Comparison of ENCODE assay signal across 18 cellular contexts in the genomic region with DNA sequence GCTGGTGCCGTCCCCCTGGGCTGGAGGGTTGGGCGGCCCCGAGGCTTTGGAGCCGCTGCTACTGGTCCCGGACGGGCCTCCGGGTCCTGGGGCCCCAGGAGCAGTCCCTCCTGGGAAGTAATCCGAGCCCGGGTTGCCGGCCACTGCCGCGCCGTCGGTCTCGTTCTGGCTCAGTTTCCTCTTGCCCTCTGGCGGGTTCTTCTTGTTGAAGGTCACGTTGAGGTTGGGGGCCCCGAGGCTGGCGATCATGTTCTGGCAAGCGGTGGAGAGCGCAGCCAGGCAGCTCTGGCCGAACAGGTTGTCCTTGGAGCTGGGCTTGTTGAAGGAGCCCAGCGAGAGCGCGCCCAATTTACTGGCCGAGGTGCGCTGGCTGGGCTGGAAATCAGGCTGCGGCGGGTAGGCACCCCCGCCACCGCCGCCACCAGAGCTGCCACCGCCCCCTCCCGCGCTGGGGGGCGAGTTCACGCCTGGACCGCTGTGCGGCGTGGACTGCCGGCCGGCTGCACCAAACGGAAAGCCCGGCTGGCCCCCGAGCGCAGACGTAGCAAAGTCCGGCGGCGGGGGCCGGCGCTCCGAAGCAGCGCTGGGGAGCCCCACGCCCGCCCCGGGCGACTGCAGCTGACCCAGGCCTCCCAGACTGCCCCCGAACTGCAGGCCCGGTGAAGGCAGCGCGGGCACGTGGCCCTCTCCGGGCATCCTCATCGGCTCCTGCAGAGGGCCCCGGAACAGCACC. TPM values are rescaled to one million over a fixed set of nuclear protein-coding genes. Genes with fewer than 3 reads are reported as not detected.
DNase-seq lines count a peak whose midpoint lies in the region; TF ChIP-seq lines count a peak whose summit lies in the region.
"Had no signal": no experiment of that assay in that cellular context is flagged by ENCODE, and none has a peak within 500 bp of the region (broad histone marks: within the 10 kb centered on the region; RNA-seq: fewer than 3 reads in every experiment).

No MANE protein-coding gene starts in this region.

- H3K27me3 Mint-ChIP-seq in activated CD4-positive, alpha-beta T cell treated with anti-CD3 and anti-CD28 coated beads, Interleukin-2, amount 10 ng/mL, durations not matched to agents 7 days and 5 days: peaks cover 11% of the 10 kb centered on the region
- peaks cover 0 to 3% of the 10 kb centered on the region in 2 donors for H3K27me3 Mint-ChIP-seq in CD4-positive, alpha-beta memory T cell

- no peaks in the 10 kb centered on the region for H3K36me3 Mint-ChIP-seq in activated CD4-positive, alpha-beta T cell treated with anti-CD3 and anti-CD28 coated beads, Interleukin-2, amount 10 ng/mL, durations not matched to agents 7 days and 5 days (ENCODE audit: low read depth)
- H3K36me3 Mint-ChIP-seq in CD4-positive, alpha-beta memory T cell: no peaks in the 10 kb centered on the region

- H3K27ac ChIP-seq in HUES6 (ENCODE audit: low read depth, low read length) (no peak overlapping the region), coronary artery (peak overlapping the region; percentile 94 to 98), sigmoid colon (peak overlapping the region; percentile 75 to 93 (median 85))
- no peak overlapping the region for H3K27ac ChIP-seq in CD4-positive, alpha-beta memory T cell (ENCODE audit: low read depth, low read length)
- H3K27ac ChIP-seq: body of pancreas, pancreas, Peyer's patch, VCaP had no signal

- no peak overlapping the region for H3K27ac Mint-ChIP-seq in activated CD4-positive, alpha-beta T cell treated with anti-CD3 and anti-CD28 coated beads, Interleukin-2, amount 10 ng/mL, durations not matched to agents 7 days and 5 days
- H3K27ac Mint-ChIP-seq in CD4-positive, alpha-beta memory T cell: no peak overlapping the region
- H3K27ac Mint-ChIP-seq: stimulated activated naive CD8-positive, alpha-beta T cell treated with anti-CD3 and anti-CD28 coated beads, Interleukin-15, Interleukin-2, amounts not matched to agents 100 ng/mL and 50 ng/mL, for 24 hours had no signal

- H3K36me3 ChIP-seq in HUES6 (ENCODE audit: control insufficient read depth, insufficient read depth, low read length): peaks cover 3% of the 10 kb centered on the region; the same call in 1 of the 2 replicates
- H3K36me3 ChIP-seq in iPS-15b (ENCODE audit: control insufficient read depth, insufficient read depth, low read length): no peaks in the 10 kb centered on the region
- no peaks in the 10 kb centered on the region for H3K36me3 ChIP-seq in sigmoid colon
- no peaks in the 10 kb centered on the region for H3K36me3 ChIP-seq in MG63
- no peaks in the 10 kb centered on the region for H3K36me3 ChIP-seq in CD4-positive, alpha-beta memory T cell (ENCODE audit: insufficient read depth, low read length)
- H3K36me3 ChIP-seq: pancreas, Peyer's patch had no signal

- H3K4me1 ChIP-seq in HUES6 (ENCODE audit: control insufficient read depth, insufficient read depth, low read length) (peaks cover 73% of the 10 kb centered on the region), iPS-15b (ENCODE audit: control insufficient read depth, insufficient read depth, low read length) (peaks cover 25% of the 10 kb centered on the region), sigmoid colon (peaks cover 0 to 60% (median 48%) of the 10 kb centered on the region in 4 donors)
- H3K4me1 ChIP-seq in CD4-positive, alpha-beta memory T cell (ENCODE audit: insufficient read depth, low read length): peaks cover 14% of the 10 kb centered on the region

- CTCF ChIA-PET in activated CD4-positive, alpha-beta T cell treated with anti-CD3 and anti-CD28 coated beads, Interleukin-2, amount 10 ng/mL, durations not matched to agents 7 days and 5 days (lab: Charles Lee): no interaction called here
- CTCF ChIA-PET in CD4-positive, alpha-beta memory T cell (lab: Charles Lee; ENCODE audit: partially characterized antibody): no interaction called here

- 47 to 71% methylated on average over 66 of the region's 66 CpGs for WGBS in sigmoid colon, 2 donors

- TF ChIP-seq POLR2A in sigmoid colon (IDR thresholded peaks at IDR 0.05): no peak

- peaks cover 7% of the 10 kb centered on the region for H3K4me1 Mint-ChIP-seq in activated CD4-positive, alpha-beta T cell treated with anti-CD3 and anti-CD28 coated beads, Interleukin-2, amount 10 ng/mL, durations not matched to agents 7 days and 5 days
- peaks cover 4 to 10% (median 8%) of the 10 kb centered on the region in 4 donors for H3K4me1 Mint-ChIP-seq in CD4-positive, alpha-beta memory T cell

- POLR2A ChIA-PET in activated CD4-positive, alpha-beta T cell treated with anti-CD3 and anti-CD28 coated beads, Interleukin-2, amount 10 ng/mL, durations not matched to agents 7 days and 5 days (lab: Charles Lee): no interaction called here
- POLR2A ChIA-PET in CD4-positive, alpha-beta memory T cell (lab: Charles Lee; ENCODE audit: partially characterized antibody): no interaction called here

- no peak for TF ChIP-seq EP300 in sigmoid colon (IDR thresholded peaks at IDR 0.05)

- H3K9me3 ChIP-seq in HUES6 (ENCODE audit: control insufficient read depth, insufficient read depth, low read depth, low read length) (no peaks in the 10 kb centered on the region), iPS-15b (ENCODE audit: control insufficient read depth, insufficient read depth, low read length) (no peaks in the 10 kb centered on the region), sigmoid colon (no peaks in the 10 kb centered on the region), MG63 (no peaks in the 10 kb centered on the region)
- no peaks in the 10 kb centered on the region for H3K9me3 ChIP-seq in CD4-positive, alpha-beta memory T cell (ENCODE audit: control insufficient read depth in 1 of 2, low read length in 2 of 2)
- H3K9me3 ChIP-seq: body of pancreas, pancreas, Peyer's patch had no signal

- DNase-seq in coronary artery (ENCODE audit: low spot score) (peak; percentile 73), sigmoid colon (no peak), MG63 (no peak), DMS114 treated with DMSO at 0.1 percent for 48 hours (lab: John Stamatoyannopoulos, UW; ENCODE audit: unreplicated experiment) (no peak)
- no peak for DNase-seq in activated CD4-positive, alpha-beta T cell treated with anti-CD3 and anti-CD28 coated beads, Interleukin-2, amount 10 ng/mL, durations not matched to agents 7 days and 5 days
- no peak for DNase-seq in CD4-positive, alpha-beta memory T cell
- DNase-seq: activated CD8-positive, alpha-beta memory T cell treated with anti-CD3 and anti-CD28 coated beads for 24 hours; body of pancreas; NCI-H1092 treated with DMSO at 0.1 percent for 48 hours; NCI-H774; Peyer's patch; stimulated activated CD4-positive, alpha-beta T cell treated with anti-CD3 and anti-CD28 coated beads, Interleukin-12 subunit alpha, Interleukin-12 subunit beta, amount 100 ng/mL, for 4 hours had no signal

- H3K4me3 ChIP-seq in HUES6 (ENCODE audit: low read depth, low read length) (peak overlapping the region; percentile 42), coronary artery (peak overlapping the region; percentile 98), iPS-15b (ENCODE audit: low read depth, low read length) (peak overlapping the region; percentile 37), sigmoid colon (peak overlapping the region; percentile 61 to 86 (median 76)), MG63 (no peak overlapping the region)
- no peak overlapping the region for H3K4me3 ChIP-seq in CD4-positive, alpha-beta memory T cell (ENCODE audit: low read length in 2 of 2)
- H3K4me3 ChIP-seq: body of pancreas, GM12878, pancreas had no signal

- no peak for TF ChIP-seq CTCF in coronary artery (IDR thresholded peaks at IDR 0.05)
- TF ChIP-seq CTCF in sigmoid colon (IDR thresholded peaks at IDR 0.05): no peak

- no peak overlapping the region for H3K4me3 Mint-ChIP-seq in activated CD4-positive, alpha-beta T cell treated with anti-CD3 and anti-CD28 coated beads, Interleukin-2, amount 10 ng/mL, durations not matched to agents 7 days and 5 days
- H3K4me3 Mint-ChIP-seq in CD4-positive, alpha-beta memory T cell: no peak overlapping the region
- H3K4me3 Mint-ChIP-seq: stimulated activated naive CD8-positive, alpha-beta T cell treated with anti-CD3 and anti-CD28 coated beads, Interleukin-15, Interleukin-2, amounts not matched to agents 100 ng/mL and 50 ng/mL, for 24 hours had no signal

- peaks cover 71% of the 10 kb centered on the region for H3K27me3 ChIP-seq in HUES6 (ENCODE audit: control insufficient read depth, insufficient read depth, low read length)
- peaks cover 64% of the 10 kb centered on the region for H3K27me3 ChIP-seq in iPS-15b (ENCODE audit: control insufficient read depth, insufficient read depth, low read length)
- peaks cover 0 to 52% (median 26%) of the 10 kb centered on the region in 3 donors for H3K27me3 ChIP-seq in sigmoid colon
- H3K27me3 ChIP-seq in MG63: no peaks in the 10 kb centered on the region
- no peaks in the 10 kb centered on the region for H3K27me3 ChIP-seq in CD4-positive, alpha-beta memory T cell (ENCODE audit: insufficient read depth, low read length)
- H3K27me3 ChIP-seq: pancreas had no signal

- intact Hi-C loops in sigmoid colon (cut with DNase I): no loop called here
- intact Hi-C loops in CD4-positive, alpha-beta memory T cell (cut with micrococcal nuclease): no loop called here

- no peak overlapping the region for H3K9ac ChIP-seq in HUES6 (ENCODE audit: low read length)
- no peak overlapping the region for H3K9ac ChIP-seq in iPS-15b (ENCODE audit: low read depth, low read length)

- no peaks in the 10 kb centered on the region for H3K9me3 Mint-ChIP-seq in activated CD4-positive, alpha-beta T cell treated with anti-CD3 and anti-CD28 coated beads, Interleukin-2, amount 10 ng/mL, durations not matched to agents 7 days and 5 days
- no peaks in the 10 kb centered on the region for H3K9me3 Mint-ChIP-seq in CD4-positive, alpha-beta memory T cell
- H3K9me3 Mint-ChIP-seq: stimulated activated naive CD8-positive, alpha-beta T cell treated with anti-CD3 and anti-CD28 coated beads, Interleukin-15, Interleukin-2, amounts not matched to agents 100 ng/mL and 50 ng/mL, for 24 hours had no signal

RNA-seq across cellular contexts. Expression of gene MN1, which starts 3.6 kb away (rescaled TPM):
- total RNA-seq in sigmoid colon: 10 to 100 TPM in 1 of 4 donors, 1 to 10 TPM in 3; 6.4 to 21.3 (median 7.5) TPM
- polyA plus RNA-seq in sigmoid colon: 1 to 10 TPM in 1 of 3 donors, under 1 TPM in 2; under 0.01 to 1.2 (median 0.85) TPM
- total RNA-seq in MG63 (2014; rRNA removed; shearing (Covaris generic); ENCODE audit: low replicate concordance): 1.4 and 1.9 TPM in 2 replicates
- under 1 TPM; 0.10 to 0.12 TPM for total RNA-seq in activated CD4-positive, alpha-beta T cell treated with anti-CD3 and anti-CD28 coated beads, Interleukin-2, amount 10 ng/mL, durations not matched to agents 7 days and 5 days
- total RNA-seq in CD4-positive, alpha-beta memory T cell: under 1 TPM; 0.35 to 0.58 TPM
- polyA plus RNA-seq in CD4-positive, alpha-beta memory T cell: under 1 TPM in 1 of 2 donors, not detected in 1; 0.02 TPM

Comparison
In these comparisons a context has a peak if more than half of its experiments do, and no peak if none do; other contexts are left out.
1. H3K27ac ChIP-seq: peak in coronary artery (2 of 2) and sigmoid colon (4 of 4); none in HUES6 (single experiment) and CD4-positive, alpha-beta memory T cell (single experiment).
2. H3K4me3 ChIP-seq: peak in HUES6 (single experiment), coronary artery (single experiment), iPS-15b (single experiment) and sigmoid colon (4 of 4); none in MG63 (single experiment) and CD4-positive, alpha-beta memory T cell (0 of 2).